11 cellular contexts compared by ENCODE assay signal in genomic region chr7:158865462-158865922, GRCh38. TPM values are rescaled to one million over a fixed set of nuclear protein-coding genes. Genes with fewer than 3 reads are reported as not detected.
A peak's percentile ranks its signal among the peaks of the same experiment; 100 is the strongest.
DNase-seq lines count a peak whose midpoint lies in the region; ATAC-seq and TF ChIP-seq lines count a peak whose summit lies in the region.
"Had no signal": no experiment of that assay in that cellular context is flagged by ENCODE, and none has a peak within 500 bp of the region (broad histone marks: within the 10 kb centered on the region; RNA-seq: fewer than 3 reads in every experiment).

No MANE protein-coding gene starts in this region.

- no peaks in the 10 kb centered on the region for H3K27me3 Mint-ChIP-seq in type B pancreatic cell
- H3K27me3 Mint-ChIP-seq: CD4-positive, alpha-beta memory T cell had no signal

- peak overlapping the region; percentile 85 to 98 (median 92) for H3K27ac ChIP-seq in heart left ventricle
- H3K27ac ChIP-seq: suprapubic skin had no signal

- ATAC-seq in heart left ventricle (no peak), Right ventricle myocardium inferior (no peak)

- no peaks in the 10 kb centered on the region for H3K9me3 ChIP-seq in heart left ventricle
- H3K9me3 ChIP-seq: suprapubic skin had no signal

- H3K36me3 ChIP-seq in heart left ventricle = peaks cover 0 to 8% (median 2%) of the 10 kb centered on the region in 9 donors
- H3K36me3 ChIP-seq: suprapubic skin had no signal

- peak overlapping the region; percentile 61 for H3K4me3 Mint-ChIP-seq in type B pancreatic cell

- H3K4me1 ChIP-seq in heart left ventricle = peaks cover 4 to 54% (median 31%) of the 10 kb centered on the region in 12 donors

- peak overlapping the region; percentile 99 for H3K27ac Mint-ChIP-seq in type B pancreatic cell

- WGBS in heart left ventricle, 4 donors = 62 to 67% (median 66%) methylated on average over 5 to 7 of the region's 7 CpGs

- TF ChIP-seq POLR2A in heart left ventricle (IDR thresholded peaks at IDR 0.05) = no peak

- peaks cover 3% of the 10 kb centered on the region for H3K9me3 Mint-ChIP-seq in type B pancreatic cell
- H3K9me3 Mint-ChIP-seq: CD4-positive, alpha-beta memory T cell had no signal

- H3K27me3 ChIP-seq in heart left ventricle = no peaks in the 10 kb centered on the region
- H3K27me3 ChIP-seq: suprapubic skin had no signal

- H3K4me1 Mint-ChIP-seq in type B pancreatic cell (ENCODE audit: unreplicated experiment) = peaks cover 51% of the 10 kb centered on the region

- no peak overlapping the region for H3K4me3 ChIP-seq in heart left ventricle
- H3K4me3 ChIP-seq: suprapubic skin had no signal

- no peak for TF ChIP-seq CTCF in heart left ventricle (IDR thresholded peaks at IDR 0.05)
- no peak for TF ChIP-seq CTCF in type B pancreatic cell (conservative IDR thresholded peaks at IDR 0.05)

- peaks cover 8% of the 10 kb centered on the region for H3K36me3 Mint-ChIP-seq in type B pancreatic cell
- H3K36me3 Mint-ChIP-seq: CD4-positive, alpha-beta memory T cell had no signal

- intact Hi-C loops in heart left ventricle (cut with DNase I) = loop anchor here in 4 of 10 donors (5.0 to 10.0 kb wide), 3 partner anchors 48 to 161 kb away; partner anchors contain the start of gene NCAPG2 (in 2 of the 4)
- intact Hi-C loops in Right ventricle myocardium inferior (cut with DNase I) = loop anchor here (2.0 to 10.0 kb wide), 3 partner anchors 37 to 161 kb away; partner anchors contain the start of genes ESYT2 and NCAPG2

- DNase-seq in heart left ventricle (no peak), Right ventricle myocardium inferior (ENCODE audit: missing footprints) (no peak), RPMI7951 (ENCODE audit: low read depth) (peak; percentile 38), kidney tubule cell (ENCODE audit: low spot score) (peak; percentile 27), type B pancreatic cell (ENCODE audit: extremely low spot score, unreplicated experiment) (no peak), NCI-H1092 (lab: John Stamatoyannopoulos, UW) (no peak), NCI-H2227 (lab: John Stamatoyannopoulos, UW; ENCODE audit: unreplicated experiment) (no peak), NCI-H2107 (lab: John Stamatoyannopoulos, UW) (no peak)
- DNase-seq: CD4-positive, alpha-beta memory T cell; NCI-H2081 treated with DMSO at 0.1 percent for 48 hours had no signal

RNA-seq across cellular contexts. Expression of gene DYNC2I1, which starts 9.1 kb away (rescaled TPM):
- 10 to 100 TPM; 15.1 to 25.7 (median 21.0) TPM for total RNA-seq in heart left ventricle
- polyA plus RNA-seq in heart left ventricle = 10 to 100 TPM; 16.2 to 40.9 TPM
- 26.6 TPM for total RNA-seq in Right ventricle myocardium inferior
- 5.4 and 6.2 TPM in 2 replicates for total RNA-seq in RPMI7951 (2014; rRNA removed; shearing (Covaris generic))
- 26.7 and 33.6 TPM in 2 replicates for total RNA-seq in type B pancreatic cell (ENCODE audit: low replicate concordance)

RNA-seq across cellular contexts. Expression of gene ESYT2, which starts 36.2 kb away (rescaled TPM):
- 10 to 100 TPM; 42.8 to 91.8 (median 50.9) TPM for total RNA-seq in heart left ventricle
- 10 to 100 TPM; 16.2 to 46.4 TPM for polyA plus RNA-seq in heart left ventricle
- 42.5 TPM for total RNA-seq in Right ventricle myocardium inferior
- total RNA-seq in RPMI7951 (2014; rRNA removed; shearing (Covaris generic)) = 77.9 and 87.3 TPM in 2 replicates
- total RNA-seq in type B pancreatic cell (ENCODE audit: low replicate concordance) = 42.1 and 89.4 TPM in 2 replicates

Comparison
In these comparisons a context has a peak if more than half of its experiments do, and no peak if none do; other contexts are left out.
1. DNase-seq: peak in RPMI7951 (single experiment) and kidney tubule cell (single experiment); none in heart left ventricle (0 of 5), Right ventricle myocardium inferior (single experiment), type B pancreatic cell (single experiment), NCI-H1092 (single experiment), NCI-H2227 (single experiment) and NCI-H2107 (single experiment).